In genomic region chrX:23785564-23785963, GRCh38 we compare ENCODE assay signal across 11 cellular contexts. TPM values are rescaled to one million over a fixed set of nuclear protein-coding genes. Genes with fewer than 3 reads are reported as not detected.
A peak's percentile ranks its signal among the peaks of the same experiment; 100 is the strongest.
DNase-seq lines count a peak whose midpoint lies in the region; ATAC-seq and TF ChIP-seq lines count a peak whose summit lies in the region.
"Had no signal": no experiment of that assay in that cellular context is flagged by ENCODE, and none has a peak within 500 bp of the region (broad histone marks: within the 10 kb centered on the region; RNA-seq: fewer than 3 reads in every experiment).

No MANE protein-coding gene starts in this region.

- TF ChIP-seq CTCF in coronary artery (IDR thresholded peaks at IDR 0.05) (no peak), uterus (IDR thresholded peaks at IDR 0.05) (no peak)

- no peak for TF ChIP-seq POLR2A in uterus (IDR thresholded peaks at IDR 0.05)

- H3K4me3 ChIP-seq in coronary artery (peak overlapping the region; percentile 73), mononuclear cell (ENCODE audit: low read length) (peak overlapping the region; percentile 95), uterus (peak overlapping the region in 1 of 2 donors; percentile 67)
- H3K4me3 ChIP-seq: BLaER1 had no signal

- H3K27ac ChIP-seq in coronary artery (peak overlapping the region; percentile 44 to 93), uterus (peak overlapping the region; percentile 92 to 95)
- H3K27ac ChIP-seq: BLaER1, SJSA1 had no signal

- H3K27me3 ChIP-seq in mononuclear cell (ENCODE audit: insufficient read depth, low read length): no peaks in the 10 kb centered on the region
- H3K27me3 ChIP-seq in uterus: no peaks in the 10 kb centered on the region
- H3K27me3 ChIP-seq: BLaER1, SJSA1 had no signal

- ATAC-seq in Right ventricle myocardium inferior (peak; percentile 43), GM18517 (IDR thresholded peaks at IDR 0.05; ENCODE audit: unreplicated experiment) (no peak), HG03108 (IDR thresholded peaks at IDR 0.05; ENCODE audit: unreplicated experiment) (no peak)

- DNase-seq in Right ventricle myocardium inferior (ENCODE audit: missing footprints) (no peak), cardiac septum (ENCODE audit: low spot score) (no peak), coronary artery (ENCODE audit: low spot score) (no peak), uterus (no peak), NCI-H748 (lab: John Stamatoyannopoulos, UW; ENCODE audit: unreplicated experiment) (no peak)
- DNase-seq: activated effector memory CD4-positive, alpha-beta T cell treated with anti-CD3 and anti-CD28 coated beads, Interleukin-2, amount 50 U/mL, for 16 hours had no signal

- no peaks in the 10 kb centered on the region for H3K36me3 ChIP-seq in uterus
- H3K36me3 ChIP-seq: BLaER1 had no signal

- H3K4me1 ChIP-seq in mononuclear cell (ENCODE audit: insufficient read depth, low read length): peaks cover 33% of the 10 kb centered on the region
- H3K4me1 ChIP-seq in uterus: no peaks in the 10 kb centered on the region

- intact Hi-C loops in Right ventricle myocardium inferior (cut with DNase I) (loop anchor here (10.0 kb wide), 1 partner anchor 239 kb away; the partner anchor contains the start of gene KLHL15), cardiac septum (cut with DNase I) (loop anchor here (10.0 kb wide), 1 partner anchor 239 kb away; the partner anchor contains the start of gene KLHL15), uterus (cut with DNase I; ENCODE audit: low total_unique reads) (no loop called here)

- H3K9me3 ChIP-seq in mononuclear cell (ENCODE audit: low read depth, low read length): no peaks in the 10 kb centered on the region
- no peaks in the 10 kb centered on the region for H3K9me3 ChIP-seq in uterus
- H3K9me3 ChIP-seq: BLaER1, SJSA1 had no signal

RNA-seq across cellular contexts. Expression of gene SAT1, which starts 2.6 kb away (rescaled TPM):
- total RNA-seq in Right ventricle myocardium inferior: 130 TPM
- total RNA-seq in cardiac septum: 156 TPM
- total RNA-seq in mononuclear cell: 1,656 TPM
- total RNA-seq in uterus: 100 to 1,000 TPM; 116 to 358 (median 220) TPM

RNA-seq across cellular contexts. Expression of gene ACOT9, which starts 42.5 kb away (rescaled TPM):
- total RNA-seq in Right ventricle myocardium inferior (50.1 TPM), cardiac septum (72.6 TPM), mononuclear cell (23.4 TPM), uterus (10 to 100 TPM; 21.2 to 54.1 (median 44.4) TPM)
